17 cellular contexts compared by ENCODE assay signal in genomic region chr5:44603496-44604272, GRCh38.
DNase-seq lines count a peak whose midpoint lies in the region; ATAC-seq and TF ChIP-seq lines count a peak whose summit lies in the region.
"Had no signal": no experiment of that assay in that cellular context is flagged by ENCODE, and none has a peak within 500 bp of the region (broad histone marks: within the 10 kb centered on the region; RNA-seq: fewer than 3 reads in every experiment).

No MANE protein-coding gene starts in this region.

- POLR2A ChIA-PET in OCI-LY7 (lab: Charles Lee), result interaction anchor here (1.2 kb wide), 1 partner anchor 18 kb away, joined by 3 read pairs; no protein-coding TSS in a partner anchor

- H2AFZ ChIP-seq in OCI-LY7 (ENCODE audit: low read length), result no peak overlapping the region

- intact Hi-C loops in OCI-LY7 (cut with micrococcal nuclease; ENCODE audit: unreplicated experiment), result no loop called here

- H3K27me3 ChIP-seq in BE2C, result no peaks in the 10 kb centered on the region
- H3K27me3 ChIP-seq: BLaER1 had no signal

- no peak overlapping the region for H3K27ac ChIP-seq in OCI-LY7 (ENCODE audit: low read depth, low read length, poor library complexity, severe bottlenecking)
- H3K27ac ChIP-seq: BLaER1, coronary artery had no signal

- no peaks in the 10 kb centered on the region for H3K79me2 ChIP-seq in OCI-LY7 (ENCODE audit: insufficient read depth, low read depth, low read length)

- ATAC-seq in activated CD4-positive, CD25-positive, alpha-beta regulatory T cell treated with anti-CD3 and anti-CD28 coated beads, Interleukin-2, amount 50 U/mL, for 24 hours, result no peak
- no peak for ATAC-seq in esophagus mucosa
- ATAC-seq: activated T-cell treated with anti-CD3 and anti-CD28 coated beads, Interleukin-2, amount 50 U/mL, for 72 hours had no signal

- BruUV-seq in OCI-LY7 (replicated peaks; lab: Mats Ljungman, UMichigan), result no TSS peak

- H3K9me2 ChIP-seq in OCI-LY7 (ENCODE audit: insufficient read depth, low read length), result no peaks in the 10 kb centered on the region

- H3K36me3 ChIP-seq in BE2C (no peaks in the 10 kb centered on the region), OCI-LY7 (ENCODE audit: insufficient read depth, low read length) (no peaks in the 10 kb centered on the region)
- H3K36me3 ChIP-seq: BLaER1 had no signal

- H3K9me3 ChIP-seq in BE2C, result no peaks in the 10 kb centered on the region
- no peaks in the 10 kb centered on the region for H3K9me3 ChIP-seq in OCI-LY7 (ENCODE audit: low read length)
- H3K9me3 ChIP-seq: BLaER1 had no signal

- DNase-seq in BE2C, result peak; percentile 18
- DNase-seq in OCI-LY7 (ENCODE audit: low spot score), result peak; percentile 0
- DNase-seq in fibroblast of mammary gland (ENCODE audit: low read depth), result peak; percentile 13
- DNase-seq in NCI-H524 treated with DMSO at 0.1 percent for 48 hours (lab: John Stamatoyannopoulos, UW), result no peak
- no peak for DNase-seq in mucosa of gallbladder (ENCODE audit: low spot score)
- DNase-seq: activated CD4-positive, alpha-beta T cell treated with anti-CD3 and anti-CD28 coated beads for 48 hours; activated T-cell treated with anti-CD3 and anti-CD28 coated beads, Interleukin-2, amount 50 U/mL, for 72 hours; aorta; mammary epithelial cell; NCI-H2081 treated with DMSO at 0.1 percent for 48 hours; stimulated activated naive CD4-positive, alpha-beta T cell; T-helper 1 cell had no signal

- H3K4me1 ChIP-seq in BE2C (no peaks in the 10 kb centered on the region), OCI-LY7 (ENCODE audit: insufficient read depth, low read length, poor library complexity, severe bottlenecking) (no peaks in the 10 kb centered on the region)
- H3K4me1 ChIP-seq: BLaER1 had no signal

- no peak overlapping the region for H3K4me3 ChIP-seq in BE2C (ENCODE audit: low read depth, low read length)
- no peak overlapping the region for H3K4me3 ChIP-seq in OCI-LY7 (ENCODE audit: low read depth, low read length, poor library complexity, severe bottlenecking)
- H3K4me3 ChIP-seq in fibroblast of mammary gland (ENCODE audit: control insufficient read depth, low read depth, low read length), result no peak overlapping the region
- H3K4me3 ChIP-seq: BLaER1, coronary artery had no signal

- no peak overlapping the region for H3K4me2 ChIP-seq in OCI-LY7 (ENCODE audit: low read length)
- H3K4me2 ChIP-seq: BLaER1 had no signal

- H4K20me1 ChIP-seq in OCI-LY7 (ENCODE audit: insufficient read depth, low read length), result no peaks in the 10 kb centered on the region
- H4K20me1 ChIP-seq: BLaER1 had no signal

- TF ChIP-seq CTCF in BE2C (IDR thresholded peaks at IDR 0.05; ENCODE audit: low read depth, low read length) (no peak; the same call in 1 of the 2 replicates), GM12872 (IDR thresholded peaks at IDR 0.05; ENCODE audit: insufficient read depth, low read depth, low read length) (0 out of 3 replicates have a peak, but pooled peaks have one; percentile 25), OCI-LY7 (conservative IDR thresholded peaks at IDR 0.05; ENCODE audit: low read length) (peak; percentile 49), fibroblast of mammary gland (conservative IDR thresholded peaks at IDR 0.05; ENCODE audit: control insufficient read depth, insufficient read depth, low read depth, low read length) (no peak)

- CTCF ChIA-PET in OCI-LY7 (lab: Charles Lee; ENCODE audit: unreplicated experiment), result no interaction called here

Comparison
In these comparisons a context has a peak if more than half of its experiments do, and no peak if none do; other contexts are left out.
1. DNase-seq: peak in BE2C (single experiment), OCI-LY7 (single experiment) and fibroblast of mammary gland (single experiment); none in NCI-H524 treated with DMSO at 0.1 percent for 48 hours (single experiment) and mucosa of gallbladder (single experiment).
2. CTCF ChIP-seq: peak in GM12872 (single experiment) and OCI-LY7 (single experiment); none in BE2C (single experiment) and fibroblast of mammary gland (single experiment).